Comparison of ENCODE assay signal across 1 cellular context in genomic region chr5:176388341-176389113, GRCh38.
A peak's percentile ranks its signal among the peaks of the same experiment; 100 is the strongest.
TF ChIP-seq lines count a peak whose summit lies in the region.

A gene with protein sequence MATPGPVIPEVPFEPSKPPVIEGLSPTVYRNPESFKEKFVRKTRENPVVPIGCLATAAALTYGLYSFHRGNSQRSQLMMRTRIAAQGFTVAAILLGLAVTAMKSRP (plus strand): TSS chr5:176388751. CDS start chr5:176388820, 69 bp downstream.
A gene with protein sequence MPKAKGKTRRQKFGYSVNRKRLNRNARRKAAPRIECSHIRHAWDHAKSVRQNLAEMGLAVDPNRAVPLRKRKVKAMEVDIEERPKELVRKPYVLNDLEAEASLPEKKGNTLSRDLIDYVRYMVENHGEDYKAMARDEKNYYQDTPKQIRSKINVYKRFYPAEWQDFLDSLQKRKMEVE (minus strand): TSS chr5:176388598. CDS start chr5:176388539, 59 bp downstream.

TF ChIP-seq in K562, 482 proteins besides CTCF, POLR2A, EP300 and RAD21 (continued from another document and continues in another):
- TF ChIP-seq, protein P1, sequence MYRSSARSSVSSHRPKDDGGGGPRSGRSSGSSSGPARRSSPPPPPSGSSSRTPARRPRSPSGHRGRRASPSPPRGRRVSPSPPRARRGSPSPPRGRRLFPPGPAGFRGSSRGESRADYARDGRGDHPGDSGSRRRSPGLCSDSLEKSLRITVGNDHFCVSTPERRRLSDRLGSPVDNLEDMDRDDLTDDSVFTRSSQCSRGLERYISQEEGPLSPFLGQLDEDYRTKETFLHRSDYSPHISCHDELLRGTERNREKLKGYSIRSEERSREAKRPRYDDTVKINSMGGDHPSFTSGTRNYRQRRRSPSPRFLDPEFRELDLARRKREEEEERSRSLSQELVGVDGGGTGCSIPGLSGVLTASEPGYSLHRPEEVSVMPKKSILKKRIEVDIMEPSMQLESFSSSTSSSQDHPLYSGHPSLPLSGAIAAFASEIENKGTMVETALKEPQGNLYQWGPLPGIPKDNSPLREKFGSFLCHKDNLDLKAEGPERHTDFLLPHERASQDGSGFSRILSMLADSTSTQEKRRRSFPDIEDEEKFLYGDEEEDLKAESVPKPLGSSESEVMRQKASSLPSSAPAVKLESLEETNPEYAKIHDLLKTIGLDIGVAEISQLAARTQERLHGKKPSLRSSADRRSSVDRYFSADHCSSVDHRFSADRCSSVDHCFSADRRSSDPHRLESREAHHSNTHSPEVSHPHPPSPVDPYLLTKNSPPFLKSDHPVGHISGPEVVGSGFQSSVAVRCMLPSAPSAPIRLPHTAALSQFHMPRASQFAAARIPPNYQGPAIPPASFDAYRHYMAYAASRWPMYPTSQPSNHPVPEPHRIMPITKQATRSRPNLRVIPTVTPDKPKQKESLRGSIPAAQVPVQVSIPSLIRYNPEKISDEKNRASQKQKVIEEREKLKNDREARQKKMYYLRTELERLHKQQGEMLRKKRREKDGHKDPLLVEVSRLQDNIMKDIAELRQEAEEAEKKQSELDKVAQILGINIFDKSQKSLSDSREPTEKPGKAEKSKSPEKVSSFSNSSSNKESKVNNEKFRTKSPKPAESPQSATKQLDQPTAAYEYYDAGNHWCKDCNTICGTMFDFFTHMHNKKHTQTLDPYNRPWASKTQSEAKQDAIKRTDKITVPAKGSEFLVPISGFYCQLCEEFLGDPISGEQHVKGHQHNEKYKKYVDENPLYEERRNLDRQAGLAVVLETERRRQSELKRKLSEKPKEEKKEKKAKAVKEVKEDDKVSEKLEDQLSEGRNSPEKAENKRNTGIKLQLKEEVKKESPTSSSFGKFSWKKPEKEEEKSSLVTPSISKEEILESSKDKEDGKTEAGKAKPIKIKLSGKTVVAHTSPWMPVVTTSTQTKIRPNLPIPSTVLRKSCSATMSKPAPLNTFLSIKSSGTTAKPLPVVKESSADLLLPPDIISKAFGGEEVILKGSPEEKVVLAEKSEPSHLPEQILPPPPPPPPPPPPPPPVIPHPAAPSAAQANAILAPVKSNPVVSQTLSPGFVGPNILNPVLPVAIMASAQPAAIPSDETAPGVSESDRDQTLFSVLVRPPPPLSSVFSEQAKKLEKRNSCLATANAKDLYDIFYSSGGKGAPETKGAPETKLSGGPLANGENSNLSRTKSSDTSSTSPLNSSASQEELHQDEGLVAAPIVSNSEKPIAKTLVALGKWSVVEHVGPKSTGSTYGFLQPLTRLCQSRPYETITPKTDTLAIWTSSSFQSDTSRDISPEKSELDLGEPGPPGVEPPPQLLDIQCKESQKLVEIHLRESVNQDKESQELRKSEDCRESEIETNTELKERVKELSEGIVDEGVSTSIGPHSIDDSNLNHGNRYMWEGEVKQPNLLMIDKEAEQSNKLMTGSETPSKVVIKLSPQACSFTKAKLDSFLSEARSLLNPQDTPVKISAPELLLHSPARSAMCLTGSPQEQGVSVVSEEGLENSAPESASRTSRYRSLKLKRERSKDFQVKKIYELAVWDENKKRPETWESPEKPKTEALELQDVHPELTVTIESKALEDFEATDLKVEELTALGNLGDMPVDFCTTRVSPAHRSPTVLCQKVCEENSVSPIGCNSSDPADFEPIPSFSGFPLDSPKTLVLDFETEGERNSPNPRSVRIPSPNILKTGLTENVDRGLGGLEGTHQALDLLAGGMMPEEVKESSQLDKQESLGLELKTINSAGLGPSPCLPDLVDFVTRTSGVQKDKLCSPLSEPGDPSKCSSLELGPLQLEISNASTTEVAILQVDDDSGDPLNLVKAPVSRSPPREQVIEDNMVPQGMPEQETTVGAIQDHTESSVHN (IDR thresholded peaks at IDR 0.05; ENCODE audit: borderline replicate concordance in 1 of 2, low read depth in 1 of 2): peak in 1 of 2 experiments; percentile 73; a peak in 2 of 4 replicates
- TF ChIP-seq KDM1A (IDR thresholded peaks at IDR 0.05) (no peak; a peak in 1 of 4 replicates), ZNF408 (CRISPR knock-in tag; IDR thresholded peaks at IDR 0.05; ENCODE audit: low read depth) (no peak), CLOCK (CRISPR knock-in tag; IDR thresholded peaks at IDR 0.05; ENCODE audit: borderline replicate concordance) (no peak), RCOR1 (IDR thresholded peaks at IDR 0.05; ENCODE audit: borderline replicate concordance in 1 of 2, low read depth in 2 of 2, low read length in 2 of 2) (0 out of 4 replicates have a peak, but pooled peaks of 1 of the 2 experiments have one; percentile 42), SPI1 (IDR thresholded peaks at IDR 0.05; ENCODE audit: borderline replicate concordance, low read depth, low read length) (peak; percentile 27; the same call in 1 of the 2 replicates), ZBTB11 (CRISPR knock-in tag; IDR thresholded peaks at IDR 0.05) (peak; percentile 96 to 99 (median 99)), USF1 (CRISPR knock-in tag; IDR thresholded peaks at IDR 0.05) (0 out of 2 replicates have a peak, but pooled peaks have one; percentile 6), HMG20B (CRISPR knock-in tag; IDR thresholded peaks at IDR 0.05) (no peak), SMARCC2 (IDR thresholded peaks at IDR 0.05; ENCODE audit: low read depth) (no peak), ADNP (tag; IDR thresholded peaks at IDR 0.05) (no peak), COPS2 (conservative IDR thresholded peaks at IDR 0.05) (no peak), PYGO2 (tag; IDR thresholded peaks at IDR 0.05) (0 out of 2 replicates have a peak, but pooled peaks have one; percentile 44), RERE (CRISPR knock-in tag; IDR thresholded peaks at IDR 0.05; ENCODE audit: borderline replicate concordance) (no peak), FIP1L1 (IDR thresholded peaks at IDR 0.05; ENCODE audit: low read depth, low read length, poor library complexity, severe bottlenecking) (peak; percentile 13)
- TF ChIP-seq, protein P2, sequence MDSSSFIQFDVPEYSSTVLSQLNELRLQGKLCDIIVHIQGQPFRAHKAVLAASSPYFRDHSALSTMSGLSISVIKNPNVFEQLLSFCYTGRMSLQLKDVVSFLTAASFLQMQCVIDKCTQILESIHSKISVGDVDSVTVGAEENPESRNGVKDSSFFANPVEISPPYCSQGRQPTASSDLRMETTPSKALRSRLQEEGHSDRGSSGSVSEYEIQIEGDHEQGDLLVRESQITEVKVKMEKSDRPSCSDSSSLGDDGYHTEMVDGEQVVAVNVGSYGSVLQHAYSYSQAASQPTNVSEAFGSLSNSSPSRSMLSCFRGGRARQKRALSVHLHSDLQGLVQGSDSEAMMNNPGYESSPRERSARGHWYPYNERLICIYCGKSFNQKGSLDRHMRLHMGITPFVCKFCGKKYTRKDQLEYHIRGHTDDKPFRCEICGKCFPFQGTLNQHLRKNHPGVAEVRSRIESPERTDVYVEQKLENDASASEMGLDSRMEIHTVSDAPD (CRISPR knock-in tag; IDR thresholded peaks at IDR 0.05): no peak
- TF ChIP-seq, protein P3, sequence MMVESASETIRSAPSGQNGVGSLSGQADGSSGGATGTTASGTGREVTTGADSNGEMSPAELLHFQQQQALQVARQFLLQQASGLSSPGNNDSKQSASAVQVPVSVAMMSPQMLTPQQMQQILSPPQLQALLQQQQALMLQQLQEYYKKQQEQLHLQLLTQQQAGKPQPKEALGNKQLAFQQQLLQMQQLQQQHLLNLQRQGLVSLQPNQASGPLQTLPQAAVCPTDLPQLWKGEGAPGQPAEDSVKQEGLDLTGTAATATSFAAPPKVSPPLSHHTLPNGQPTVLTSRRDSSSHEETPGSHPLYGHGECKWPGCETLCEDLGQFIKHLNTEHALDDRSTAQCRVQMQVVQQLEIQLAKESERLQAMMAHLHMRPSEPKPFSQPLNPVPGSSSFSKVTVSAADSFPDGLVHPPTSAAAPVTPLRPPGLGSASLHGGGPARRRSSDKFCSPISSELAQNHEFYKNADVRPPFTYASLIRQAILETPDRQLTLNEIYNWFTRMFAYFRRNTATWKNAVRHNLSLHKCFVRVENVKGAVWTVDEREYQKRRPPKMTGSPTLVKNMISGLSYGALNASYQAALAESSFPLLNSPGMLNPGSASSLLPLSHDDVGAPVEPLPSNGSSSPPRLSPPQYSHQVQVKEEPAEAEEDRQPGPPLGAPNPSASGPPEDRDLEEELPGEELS (CRISPR knock-in tag; IDR thresholded peaks at IDR 0.05; ENCODE audit: borderline replicate concordance): no peak
- TF ChIP-seq, protein P4, sequence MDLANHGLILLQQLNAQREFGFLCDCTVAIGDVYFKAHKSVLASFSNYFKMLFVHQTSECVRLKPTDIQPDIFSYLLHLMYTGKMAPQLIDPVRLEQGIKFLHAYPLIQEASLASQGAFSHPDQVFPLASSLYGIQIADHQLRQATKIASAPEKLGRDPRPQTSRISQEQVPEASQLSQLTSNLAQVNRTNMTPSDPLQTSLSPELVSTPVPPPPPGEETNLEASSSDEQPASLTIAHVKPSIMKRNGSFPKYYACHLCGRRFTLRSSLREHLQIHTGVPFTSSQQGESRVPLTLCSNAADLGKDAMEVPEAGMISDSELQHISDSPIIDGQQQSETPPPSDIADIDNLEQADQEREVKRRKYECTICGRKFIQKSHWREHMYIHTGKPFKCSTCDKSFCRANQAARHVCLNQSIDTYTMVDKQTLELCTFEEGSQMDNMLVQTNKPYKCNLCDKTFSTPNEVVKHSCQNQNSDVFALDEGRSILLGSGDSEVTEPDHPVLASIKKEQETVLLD (IDR thresholded peaks at IDR 0.05): peak; percentile 85
